ENCODE assay signal across 8 cellular contexts in genomic region chr2:73156539-73157124, GRCh38. TPM values are rescaled to one million over a fixed set of nuclear protein-coding genes. Genes with fewer than 3 reads are reported as not detected.
DNase-seq lines count a peak whose midpoint lies in the region; ATAC-seq and TF ChIP-seq lines count a peak whose summit lies in the region.

No MANE protein-coding gene starts in this region.

- 3 to 8% (median 5%) methylated on average over 24 of the region's 24 CpGs for WGBS in ovary, 3 donors

- no peak for TF ChIP-seq EP300 in ovary (IDR thresholded peaks at IDR 0.05)

- no peaks in the 10 kb centered on the region for H3K4me1 Mint-ChIP-seq in activated T-cell treated with anti-CD3 and anti-CD28 coated beads, Interleukin-2, amount 50 U/mL, for 72 hours (ENCODE audit: low read depth)

- ATAC-seq in activated T-cell treated with anti-CD3 and anti-CD28 coated beads, Interleukin-2, amount 50 U/mL, for 72 hours (replicated peaks in 1 of 2), result peak; percentile 66 to 77
- ATAC-seq in HG03159 (IDR thresholded peaks at IDR 0.05; ENCODE audit: unreplicated experiment) (no peak), HG03045 (IDR thresholded peaks at IDR 0.05; ENCODE audit: unreplicated experiment) (no peak)

- no peak overlapping the region for H3K4me3 Mint-ChIP-seq in activated T-cell treated with anti-CD3 and anti-CD28 coated beads, Interleukin-2, amount 50 U/mL, for 72 hours

- intact Hi-C loops in ovary (cut with DNase I), result loop anchor here in 2 of 4 donors (2.0 to 10.0 kb wide), 3 partner anchors 62 to 264 kb away; no protein-coding TSS in a partner anchor

- no peak for TF ChIP-seq CTCF in ovary (IDR thresholded peaks at IDR 0.05)

- no peak overlapping the region for H3K27ac ChIP-seq in ovary

- H3K36me3 ChIP-seq in ovary, result no peaks in the 10 kb centered on the region

- H3K4me3 ChIP-seq in ovary, result no peak overlapping the region

- DNase-seq in SIG-M5 treated with dmso at 0.1 percent for 504 hours (lab: John Stamatoyannopoulos, UW; ENCODE audit: unreplicated experiment), result peak; percentile 41
- no peak for DNase-seq in SIG-M5 (lab: John Stamatoyannopoulos, UW)
- peak; percentile 40 for DNase-seq in NCI-H345 (lab: John Stamatoyannopoulos, UW)
- peak; percentile 52 to 53 for DNase-seq in activated T-cell treated with anti-CD3 and anti-CD28 coated beads, Interleukin-2, amount 50 U/mL, for 72 hours
- peak; percentile 64 for DNase-seq in glomerular visceral epithelial cell (ENCODE audit: extremely low spot score)
- peak in 4 of 5 donors; percentile 32 to 67 (median 50) for DNase-seq in ovary

- H3K27ac Mint-ChIP-seq in activated T-cell treated with anti-CD3 and anti-CD28 coated beads, Interleukin-2, amount 50 U/mL, for 72 hours, result no peak overlapping the region

- no peaks in the 10 kb centered on the region for H3K4me1 ChIP-seq in ovary (ENCODE audit: insufficient read depth)

- no peaks in the 10 kb centered on the region for H3K27me3 ChIP-seq in ovary

- H3K27me3 Mint-ChIP-seq in activated T-cell treated with anti-CD3 and anti-CD28 coated beads, Interleukin-2, amount 50 U/mL, for 72 hours (ENCODE audit: low read depth), result peaks cover 41% of the 10 kb centered on the region

- no peaks in the 10 kb centered on the region for H3K9me3 Mint-ChIP-seq in activated T-cell treated with anti-CD3 and anti-CD28 coated beads, Interleukin-2, amount 50 U/mL, for 72 hours

- TF ChIP-seq POLR2A in ovary (IDR thresholded peaks at IDR 0.05), result no peak

- H3K36me3 Mint-ChIP-seq in activated T-cell treated with anti-CD3 and anti-CD28 coated beads, Interleukin-2, amount 50 U/mL, for 72 hours (ENCODE audit: insufficient read depth in 2 of 2), result no peaks in the 10 kb centered on the region

- H3K9me3 ChIP-seq in ovary, result no peaks in the 10 kb centered on the region

RNA-seq across cellular contexts. Expression of gene RAB11FIP5, which starts 43.9 kb away (rescaled TPM):
- total RNA-seq in activated T-cell treated with anti-CD3 and anti-CD28 coated beads, Interleukin-2, amount 50 U/mL, for 72 hours, result 1 to 10 TPM; 6.6 to 9.8 TPM
- total RNA-seq in ovary, result 10 to 100 TPM; 16.1 to 33.2 (median 25.0) TPM
- polyA plus RNA-seq in ovary, result 10 to 100 TPM; 19.2 to 57.3 TPM

RNA-seq across cellular contexts. Expression of gene NOTO, which starts 45.7 kb away (rescaled TPM):
- total RNA-seq in activated T-cell treated with anti-CD3 and anti-CD28 coated beads, Interleukin-2, amount 50 U/mL, for 72 hours, result not detected
- not detected for total RNA-seq in ovary
- not detected for polyA plus RNA-seq in ovary

RNA-seq across cellular contexts. Expression of gene SMYD5, which starts 57.4 kb away (rescaled TPM):
- total RNA-seq in activated T-cell treated with anti-CD3 and anti-CD28 coated beads, Interleukin-2, amount 50 U/mL, for 72 hours, result 10 to 100 TPM; 32.5 to 35.4 TPM
- 10 to 100 TPM; 14.1 to 37.9 (median 27.3) TPM for total RNA-seq in ovary
- 10 to 100 TPM; 18.2 to 21.6 TPM for polyA plus RNA-seq in ovary

Comparison
In these comparisons a context has a peak if more than half of its experiments do, and no peak if none do; other contexts are left out.
1. ATAC-seq: peak in activated T-cell treated with anti-CD3 and anti-CD28 coated beads, Interleukin-2, amount 50 U/mL, for 72 hours (2 of 2); none in HG03159 (single experiment) and HG03045 (single experiment).